In genomic region chr6:25007269-25007699, GRCh38 we compare ENCODE assay signal across 8 cellular contexts.
DNase-seq lines count a peak whose midpoint lies in the region; ATAC-seq and TF ChIP-seq lines count a peak whose summit lies in the region.

No MANE protein-coding gene starts in this region.

- peak overlapping the region; percentile 78 to 90 for H3K27ac Mint-ChIP-seq in stimulated activated naive CD8-positive, alpha-beta T cell treated with anti-CD3 and anti-CD28 coated beads, Interleukin-15, amount 100 ng/mL, for 72 hours

- H3K9me3 ChIP-seq in body of pancreas = no peaks in the 10 kb centered on the region
- H3K9me3 ChIP-seq in SJCRH30 (replicated peaks) = no peaks in the 10 kb centered on the region

- H3K4me3 Mint-ChIP-seq in stimulated activated naive CD8-positive, alpha-beta T cell treated with anti-CD3 and anti-CD28 coated beads, Interleukin-15, amount 100 ng/mL, for 72 hours = peak overlapping the region; percentile 68 to 70

- no peaks in the 10 kb centered on the region for H3K36me3 ChIP-seq in body of pancreas (replicated peaks in 1 of 2; ENCODE audit: insufficient read depth in 1 of 2, low read depth in 2 of 2)
- H3K36me3 ChIP-seq in SJCRH30 = no peaks in the 10 kb centered on the region

- peak overlapping the region; percentile 76; the same call in 1 of the 2 replicates for H3K27ac ChIP-seq in C4-2B
- peak overlapping the region; percentile 66 to 87 (median 76) for H3K27ac ChIP-seq in body of pancreas
- H3K27ac ChIP-seq in SJCRH30 = no peak overlapping the region

- no peaks in the 10 kb centered on the region for H3K9me3 Mint-ChIP-seq in stimulated activated naive CD8-positive, alpha-beta T cell treated with anti-CD3 and anti-CD28 coated beads, Interleukin-15, amount 100 ng/mL, for 72 hours

- H3K4me1 ChIP-seq in body of pancreas = peaks cover 20% of the 10 kb centered on the region
- no peaks in the 10 kb centered on the region for H3K4me1 ChIP-seq in SJCRH30

- peak; percentile 73 for ATAC-seq in GM19395 (IDR thresholded peaks at IDR 0.05; ENCODE audit: unreplicated experiment)
- peak; percentile 82 for ATAC-seq in HG03565 (IDR thresholded peaks at IDR 0.05; ENCODE audit: unreplicated experiment)
- no peak for ATAC-seq in body of pancreas
- peak; percentile 95 for ATAC-seq in stimulated activated naive CD8-positive, alpha-beta T cell treated with anti-CD3 and anti-CD28 coated beads, Interleukin-15, amount 100 ng/mL, for 72 hours

- no peak for DNase-seq in body of pancreas
- DNase-seq in stimulated activated naive CD8-positive, alpha-beta T cell treated with anti-CD3 and anti-CD28 coated beads, Interleukin-15, amount 100 ng/mL, for 72 hours = peak; percentile 36 to 73
- no peak for DNase-seq in GOT3 (lab: John Stamatoyannopoulos, UW)
- DNase-seq in SJCRH30 = no peak
- DNase-seq in cerebellar cortex (ENCODE audit: low spot score) = no peak

- H3K27me3 ChIP-seq in body of pancreas (no peaks in the 10 kb centered on the region), SJCRH30 (no peaks in the 10 kb centered on the region)

- peaks cover 80% of the 10 kb centered on the region for H3K4me1 Mint-ChIP-seq in stimulated activated naive CD8-positive, alpha-beta T cell treated with anti-CD3 and anti-CD28 coated beads, Interleukin-15, amount 100 ng/mL, for 72 hours

- no peak for TF ChIP-seq POLR2A in body of pancreas (IDR thresholded peaks at IDR 0.05)

- H3K4me3 ChIP-seq in body of pancreas (no peak overlapping the region), SJCRH30 (no peak overlapping the region)

- TF ChIP-seq CTCF in C4-2B (conservative IDR thresholded peaks at IDR 0.05) (no peak), body of pancreas (IDR thresholded peaks at IDR 0.05) (no peak)

- intact Hi-C loops in body of pancreas (cut with DNase I) = no loop called here

- WGBS in body of pancreas, 2 donors = 77 to 93% methylated on average over 3 of the region's 3 CpGs

- H3K27me3 Mint-ChIP-seq in stimulated activated naive CD8-positive, alpha-beta T cell treated with anti-CD3 and anti-CD28 coated beads, Interleukin-15, amount 100 ng/mL, for 72 hours = no peaks in the 10 kb centered on the region

Comparison
In these comparisons a context has a peak if more than half of its experiments do, and no peak if none do; other contexts are left out.
1. DNase-seq: peak in stimulated activated naive CD8-positive, alpha-beta T cell treated with anti-CD3 and anti-CD28 coated beads, Interleukin-15, amount 100 ng/mL, for 72 hours (2 of 2); none in body of pancreas (0 of 4), GOT3 (single experiment), SJCRH30 (0 of 2) and cerebellar cortex (single experiment).